In the genomic region with DNA sequence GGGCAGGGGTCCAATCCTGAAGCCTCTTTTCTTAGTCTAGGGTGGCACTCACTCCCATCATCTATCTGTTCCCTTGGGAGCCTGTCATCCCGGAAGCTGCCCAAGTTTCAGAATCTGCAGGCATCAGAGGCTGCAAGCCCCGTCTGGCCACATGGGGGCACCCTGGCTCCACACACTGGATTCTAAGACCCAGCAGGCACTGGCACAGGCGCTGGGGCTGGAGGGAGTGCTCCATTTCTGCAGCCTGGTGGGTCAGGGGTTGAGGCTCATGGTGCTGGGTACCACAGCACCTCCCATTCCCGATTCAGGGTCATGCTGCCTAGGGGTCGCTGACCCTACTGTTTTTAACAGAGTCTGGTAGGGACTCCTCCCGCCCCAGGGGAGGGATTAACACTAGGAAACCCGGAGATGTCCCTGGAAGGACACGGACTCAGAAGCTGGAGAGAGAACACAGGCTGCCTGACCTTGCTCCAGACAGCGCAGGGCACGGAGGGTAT, we compare ENCODE assay signal across 8 cellular contexts.
DNase-seq lines count a peak whose midpoint lies in the region; ATAC-seq and TF ChIP-seq lines count a peak whose summit lies in the region.

No MANE protein-coding gene starts in this region.

- H3K36me3 Mint-ChIP-seq in activated CD4-positive, alpha-beta memory T cell treated with anti-CD3 and anti-CD28 coated beads, Interleukin-2, amount 10 ng/mL, durations not matched to agents 7 days and 5 days (ENCODE audit: low read depth): no peaks in the 10 kb centered on the region

- POLR2A ChIA-PET in HEK293T (lab: Yijun Ruan, JAX): no interaction called here
- POLR2A ChIA-PET in activated CD4-positive, alpha-beta memory T cell treated with anti-CD3 and anti-CD28 coated beads, Interleukin-2, amount 10 ng/mL, durations not matched to agents 7 days and 5 days (lab: Charles Lee): no interaction called here

- H3K4me3 Mint-ChIP-seq in activated CD4-positive, alpha-beta memory T cell treated with anti-CD3 and anti-CD28 coated beads, Interleukin-2, amount 10 ng/mL, durations not matched to agents 7 days and 5 days: no peak overlapping the region

- H3K4me2 ChIP-seq in DND-41 (ENCODE audit: insufficient read depth, low read length): no peak overlapping the region

- H3K27me3 ChIP-seq in DND-41 (ENCODE audit: insufficient read depth, low read length, poor library complexity): no peaks in the 10 kb centered on the region

- TF ChIP-seq CTCF in DND-41 (IDR thresholded peaks at IDR 0.05; ENCODE audit: borderline replicate concordance, extremely low read depth, low read length, poor library complexity, severe bottlenecking) (peak; percentile 91), epithelial cell of proximal tubule (conservative IDR thresholded peaks at IDR 0.05; ENCODE audit: low read depth, low read length) (peak; percentile 99)

- no peak overlapping the region for H3K27ac ChIP-seq in DND-41 (ENCODE audit: low read length)

- H3K9me3 Mint-ChIP-seq in activated CD4-positive, alpha-beta memory T cell treated with anti-CD3 and anti-CD28 coated beads, Interleukin-2, amount 10 ng/mL, durations not matched to agents 7 days and 5 days: peaks cover 3% of the 10 kb centered on the region

- DNase-seq in DND-41: peak; percentile 73
- peak; percentile 86 for DNase-seq in HEK293T (ENCODE audit: extremely low spot score)
- DNase-seq in NCI-H460 (ENCODE audit: extremely low read depth, low read depth): peak; percentile 54
- peak; percentile 47 for DNase-seq in activated CD4-positive, alpha-beta memory T cell treated with anti-CD3 and anti-CD28 coated beads, Interleukin-2, amount 10 ng/mL, durations not matched to agents 7 days and 5 days
- DNase-seq in epithelial cell of proximal tubule (ENCODE audit: low read depth): no peak
- DNase-seq in midbrain (lab: John Stamatoyannopoulos, UW): peak; percentile 86
- peak; percentile 84 for DNase-seq in stimulated activated CD8-positive, alpha-beta memory T cell treated with anti-CD3 and anti-CD28 coated beads, Interleukin-4, amount 100 ng/mL, for 48 hours

- H4K20me1 ChIP-seq in DND-41 (ENCODE audit: insufficient read depth, low read length): peaks cover 2% of the 10 kb centered on the region; the same call in 1 of the 2 replicates

- H3K27me3 Mint-ChIP-seq in activated CD4-positive, alpha-beta memory T cell treated with anti-CD3 and anti-CD28 coated beads, Interleukin-2, amount 10 ng/mL, durations not matched to agents 7 days and 5 days: no peaks in the 10 kb centered on the region

- no peak overlapping the region; the same call in 1 of the 2 replicates for H2AFZ ChIP-seq in DND-41 (ENCODE audit: low read depth, low read length)

- H3K36me3 ChIP-seq in DND-41 (ENCODE audit: insufficient read depth, low read length): no peaks in the 10 kb centered on the region

- H3K79me2 ChIP-seq in DND-41 (ENCODE audit: insufficient read depth, low read length): no peaks in the 10 kb centered on the region

- H3K9me3 ChIP-seq in DND-41 (ENCODE audit: insufficient read depth, low read length, severe bottlenecking): no peaks in the 10 kb centered on the region

- H3K4me3 ChIP-seq in DND-41 (ENCODE audit: low read depth in 1 of 2, low read length in 2 of 2) (no peak overlapping the region), epithelial cell of proximal tubule (ENCODE audit: low read depth, low read length) (peak overlapping the region; percentile 25)

- H3K4me1 Mint-ChIP-seq in activated CD4-positive, alpha-beta memory T cell treated with anti-CD3 and anti-CD28 coated beads, Interleukin-2, amount 10 ng/mL, durations not matched to agents 7 days and 5 days: no peaks in the 10 kb centered on the region

- H3K4me1 ChIP-seq in DND-41 (ENCODE audit: insufficient read depth, low read length): no peaks in the 10 kb centered on the region

- H3K27ac Mint-ChIP-seq in activated CD4-positive, alpha-beta memory T cell treated with anti-CD3 and anti-CD28 coated beads, Interleukin-2, amount 10 ng/mL, durations not matched to agents 7 days and 5 days: no peak overlapping the region

- H3K9ac ChIP-seq in DND-41 (ENCODE audit: low read depth, low read length): no peak overlapping the region

- CTCF ChIA-PET in HEK293T (lab: Yijun Ruan, JAX): interaction anchor here (0.7 to 1.5 kb wide), 6 partner anchors 165 to 620 kb away, joined by 3 read pairs; no protein-coding TSS in a partner anchor
- CTCF ChIA-PET in activated CD4-positive, alpha-beta memory T cell treated with anti-CD3 and anti-CD28 coated beads, Interleukin-2, amount 10 ng/mL, durations not matched to agents 7 days and 5 days (lab: Charles Lee): interaction anchor here (1.5 kb wide), 1 partner anchor 280 kb away, joined by 5 read pairs; no protein-coding TSS in a partner anchor

- ATAC-seq in DND-41 (ENCODE audit: insufficient read depth, low read depth): peak; percentile 87
- ATAC-seq in GM21381 (IDR thresholded peaks at IDR 0.05; ENCODE audit: unreplicated experiment): no peak

TF ChIP-seq in HEK293T, 16 proteins besides CTCF, POLR2A, EP300 and RAD21:
- TF ChIP-seq, protein P1, sequence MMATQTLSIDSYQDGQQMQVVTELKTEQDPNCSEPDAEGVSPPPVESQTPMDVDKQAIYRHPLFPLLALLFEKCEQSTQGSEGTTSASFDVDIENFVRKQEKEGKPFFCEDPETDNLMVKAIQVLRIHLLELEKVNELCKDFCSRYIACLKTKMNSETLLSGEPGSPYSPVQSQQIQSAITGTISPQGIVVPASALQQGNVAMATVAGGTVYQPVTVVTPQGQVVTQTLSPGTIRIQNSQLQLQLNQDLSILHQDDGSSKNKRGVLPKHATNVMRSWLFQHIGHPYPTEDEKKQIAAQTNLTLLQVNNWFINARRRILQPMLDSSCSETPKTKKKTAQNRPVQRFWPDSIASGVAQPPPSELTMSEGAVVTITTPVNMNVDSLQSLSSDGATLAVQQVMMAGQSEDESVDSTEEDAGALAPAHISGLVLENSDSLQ (IDR thresholded peaks at IDR 0.05): no peak
- TF ChIP-seq NFRKB (IDR thresholded peaks at IDR 0.05): no peak
- TF ChIP-seq FOXK2 (IDR thresholded peaks at IDR 0.05): no peak
- TF ChIP-seq LEF1 (IDR thresholded peaks at IDR 0.05; ENCODE audit: borderline replicate concordance): no peak
- no peak for TF ChIP-seq ARNT (IDR thresholded peaks at IDR 0.05)
- TF ChIP-seq ZNF384 (IDR thresholded peaks at IDR 0.05): no peak
- TF ChIP-seq BHLHE40 (IDR thresholded peaks at IDR 0.05; ENCODE audit: borderline replicate concordance): no peak
- TF ChIP-seq HDGF (IDR thresholded peaks at IDR 0.05; ENCODE audit: borderline replicate concordance): no peak
- TF ChIP-seq TARDBP (IDR thresholded peaks at IDR 0.05): no peak
- no peak for TF ChIP-seq CTBP1 (IDR thresholded peaks at IDR 0.05; ENCODE audit: borderline replicate concordance)
- no peak for TF ChIP-seq FOXA1 (IDR thresholded peaks at IDR 0.05)
- no peak for TF ChIP-seq SUZ12 (IDR thresholded peaks at IDR 0.05)
- TF ChIP-seq L3MBTL2 (conservative IDR thresholded peaks at IDR 0.05): no peak
- no peak for TF ChIP-seq FOXM1 (IDR thresholded peaks at IDR 0.05; ENCODE audit: borderline replicate concordance)
- TF ChIP-seq ELF4 (IDR thresholded peaks at IDR 0.05): no peak
- TF ChIP-seq SP1 (IDR thresholded peaks at IDR 0.05): no peak
